1 cellular context compared by ENCODE assay signal in genomic region chr19:51472607-51473006, GRCh38.
TF ChIP-seq lines count a peak whose summit lies in the region.

No MANE protein-coding gene starts in this region.

TF ChIP-seq in HCT116, 20 proteins besides CTCF, POLR2A, EP300 and RAD21 (continued from another document):
- TF ChIP-seq REST (IDR thresholded peaks at IDR 0.05; ENCODE audit: low read depth) (no peak), MAX (IDR thresholded peaks at IDR 0.05) (no peak)
